Comparison of ENCODE assay signal across 13 cellular contexts in the genomic region with DNA sequence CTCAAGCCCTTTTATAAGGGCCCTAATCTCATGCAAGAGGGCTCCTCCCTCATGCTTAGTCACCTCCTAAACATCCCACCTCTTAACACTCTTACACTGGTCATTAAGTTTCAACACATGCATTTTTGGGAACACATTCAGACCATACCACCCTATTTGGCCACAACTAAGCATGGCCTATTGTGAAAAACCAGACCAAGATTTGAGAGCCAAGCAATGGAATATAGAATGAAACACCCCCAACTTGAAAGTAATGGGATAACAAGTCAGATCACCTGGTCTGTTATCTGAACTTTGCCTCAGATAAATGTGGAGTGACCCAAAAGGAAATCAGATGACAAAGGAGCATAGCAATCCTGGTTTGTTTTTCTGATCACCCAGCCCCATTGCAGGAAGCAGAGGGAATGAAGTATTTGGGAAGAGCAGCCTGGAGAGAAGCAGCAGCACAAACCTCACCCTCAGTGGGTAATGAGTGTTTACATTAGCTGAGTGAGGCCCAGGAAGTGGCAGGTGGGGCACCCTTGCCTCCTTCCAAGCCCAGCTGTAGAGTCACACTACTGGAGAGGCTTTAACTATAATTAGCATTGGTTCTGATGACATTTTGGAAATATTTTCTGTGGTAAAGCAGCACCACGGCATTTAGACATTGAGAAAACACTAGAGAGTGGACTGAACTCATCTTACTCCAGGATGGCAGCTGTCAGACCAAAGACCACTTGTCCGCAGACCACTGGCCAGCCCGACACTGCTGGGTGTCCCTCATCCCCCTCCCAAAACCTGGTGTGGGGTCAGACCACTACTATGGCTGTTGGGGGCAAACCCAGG. TPM values are rescaled to one million over a fixed set of nuclear protein-coding genes. Genes with fewer than 3 reads are reported as not detected.
A peak's percentile ranks its signal among the peaks of the same experiment; 100 is the strongest.
DNase-seq lines count a peak whose midpoint lies in the region; ATAC-seq and TF ChIP-seq lines count a peak whose summit lies in the region.
"Had no signal": no experiment of that assay in that cellular context is flagged by ENCODE, and none has a peak within 500 bp of the region (broad histone marks: within the 10 kb centered on the region; RNA-seq: fewer than 3 reads in every experiment).

No MANE protein-coding gene starts in this region.

- H3K36me3 Mint-ChIP-seq in activated T-helper 2 cell treated with anti-CD3 and anti-CD28 coated beads, Interferon-gamma antibody, Interleukin-2, Interleukin-4, amounts not matched to agents 10 μg/mL and 5 μg/mL and 100 μg/mL, durations not matched to agents 14 hours and 24 hours and 36 hours (ENCODE audit: low read depth) = no peaks in the 10 kb centered on the region

- no peaks in the 10 kb centered on the region for H3K79me2 ChIP-seq in GM23248 (ENCODE audit: insufficient read depth)

- no peaks in the 10 kb centered on the region for H3K27me3 Mint-ChIP-seq in activated T-helper 2 cell treated with anti-CD3 and anti-CD28 coated beads, Interferon-gamma antibody, Interleukin-2, Interleukin-4, amounts not matched to agents 10 μg/mL and 5 μg/mL and 100 μg/mL, durations not matched to agents 14 hours and 24 hours and 36 hours (ENCODE audit: low read depth)

- ATAC-seq in HG02852 (IDR thresholded peaks at IDR 0.05; ENCODE audit: unreplicated experiment) = no peak

- intact Hi-C loops in activated T-helper 2 cell treated with anti-CD3 and anti-CD28 coated beads, Interferon-gamma antibody, Interleukin-2, Interleukin-4, amounts not matched to agents 10 μg/mL and 5 μg/mL and 100 μg/mL, durations not matched to agents 14 hours and 24 hours and 36 hours (cut with micrococcal nuclease) = no loop called here

- H2AFZ ChIP-seq in GM23248 = peak overlapping the region; percentile 65

- TF ChIP-seq CTCF in epithelial cell of esophagus (IDR thresholded peaks at IDR 0.05; ENCODE audit: insufficient read depth, low read depth, low read length, missing control alignments) = no peak

- no peak overlapping the region for H3K4me3 Mint-ChIP-seq in activated T-helper 2 cell treated with anti-CD3 and anti-CD28 coated beads, Interferon-gamma antibody, Interleukin-2, Interleukin-4, amounts not matched to agents 10 μg/mL and 5 μg/mL and 100 μg/mL, durations not matched to agents 14 hours and 24 hours and 36 hours (ENCODE audit: low read depth)

- no peak overlapping the region for H3K4me3 ChIP-seq in GM23248
- H3K4me3 ChIP-seq in epithelial cell of esophagus (ENCODE audit: low read length) = no peak overlapping the region
- H3K4me3 ChIP-seq in H7 (ENCODE audit: insufficient read depth, low read depth, low read length) = no peak overlapping the region
- H3K4me3 ChIP-seq: testis had no signal

- peak overlapping the region; percentile 65 for H3K27ac ChIP-seq in GM23248
- no peak overlapping the region for H3K27ac ChIP-seq in substantia nigra (ENCODE audit: low read depth, low read length, poor library complexity, severe bottlenecking)
- H3K27ac ChIP-seq: HL-60, testis had no signal

- no peak overlapping the region for H3K9ac ChIP-seq in GM23248

- H3K9me2 ChIP-seq in GM23248 (ENCODE audit: insufficient read depth) = no peaks in the 10 kb centered on the region

- H4K20me1 ChIP-seq in GM23248 (ENCODE audit: insufficient read depth) = no peaks in the 10 kb centered on the region

- no peaks in the 10 kb centered on the region for H3K4me1 Mint-ChIP-seq in activated T-helper 2 cell treated with anti-CD3 and anti-CD28 coated beads, Interferon-gamma antibody, Interleukin-2, Interleukin-4, amounts not matched to agents 10 μg/mL and 5 μg/mL and 100 μg/mL, durations not matched to agents 14 hours and 24 hours and 36 hours (ENCODE audit: low read depth)

- H3K9me3 Mint-ChIP-seq in activated T-helper 2 cell treated with anti-CD3 and anti-CD28 coated beads, Interferon-gamma antibody, Interleukin-2, Interleukin-4, amounts not matched to agents 10 μg/mL and 5 μg/mL and 100 μg/mL, durations not matched to agents 14 hours and 24 hours and 36 hours = peaks cover 10% of the 10 kb centered on the region

- no peak overlapping the region for H3K27ac Mint-ChIP-seq in activated T-helper 2 cell treated with anti-CD3 and anti-CD28 coated beads, Interferon-gamma antibody, Interleukin-2, Interleukin-4, amounts not matched to agents 10 μg/mL and 5 μg/mL and 100 μg/mL, durations not matched to agents 14 hours and 24 hours and 36 hours

- peaks cover 17% of the 10 kb centered on the region for H3K4me1 ChIP-seq in GM23248 (ENCODE audit: insufficient read depth)
- H3K4me1 ChIP-seq: testis had no signal

- 45 to 57% methylated on average over 3 of the region's 3 CpGs for WGBS in GM23248 (ENCODE audit: low coverage in 1 of 2, low lambda C conversion rate in 2 of 2, missing lambda C conversion rate in 2 of 2), 2 experiments

- in situ Hi-C loops in GM23248 (cut with MboI) = no loop called here

- H3K36me3 ChIP-seq in GM23248 (ENCODE audit: low read depth) = no peaks in the 10 kb centered on the region
- no peaks in the 10 kb centered on the region for H3K36me3 ChIP-seq in H7 (replicated peaks; ENCODE audit: control insufficient read depth, insufficient read depth, low read length)

- no peaks in the 10 kb centered on the region for H3K27me3 ChIP-seq in GM23248 (replicated peaks; ENCODE audit: insufficient read depth)
- H3K27me3 ChIP-seq in H7 (ENCODE audit: control insufficient read depth, insufficient read depth, low read length) = no peaks in the 10 kb centered on the region
- H3K27me3 ChIP-seq: testis had no signal

- peak overlapping the region; percentile 42 for H3K4me2 ChIP-seq in GM23248 (ENCODE audit: unreplicated experiment)

- no peaks in the 10 kb centered on the region; the same call in 1 of the 2 replicates for H3F3A ChIP-seq in GM23248 (ENCODE audit: insufficient read depth)

- no peaks in the 10 kb centered on the region for H3K9me3 ChIP-seq in GM23248 (ENCODE audit: low read depth)
- H3K9me3 ChIP-seq: testis had no signal

- DNase-seq in GM23248 (peak; percentile 80), NCI-H226 (peak; percentile 91), epithelial cell of esophagus (ENCODE audit: low read depth) (peak; percentile 67), renal cortical epithelial cell (ENCODE audit: low read depth) (peak; percentile 96), H7 (no peak), substantia nigra (lab: John Stamatoyannopoulos, UW) (no peak)
- no peak for DNase-seq in activated T-helper 2 cell treated with anti-CD3 and anti-CD28 coated beads, Interferon-gamma antibody, Interleukin-2, Interleukin-4, amounts not matched to agents 10 μg/mL and 5 μg/mL and 100 μg/mL, durations not matched to agents 14 hours and 24 hours and 36 hours (ENCODE audit: low spot score)
- DNase-seq: activated naive CD4-positive, alpha-beta T cell treated with Interleukin-2 at 50 U/mL for 16 hours; erythroblast; NK-92 treated with Interleukin-12 subunit alpha and Interleukin-12 subunit beta, amount 100 ng/mL, for 24 hours; testis had no signal

RNA-seq across cellular contexts. Expression of gene PRTG, which starts 48.8 kb away (rescaled TPM):
- under 0.01 TPM in 1 of 2 replicates, not detected in the other for total RNA-seq in GM23248 (2014; rRNA removed; shearing (Covaris generic))
- polyA plus RNA-seq in GM23248 (2016; fragmentation: Nextera tagmentation; extraction: Ambion mirVana) = not detected in 2 replicates
- total RNA-seq in renal cortical epithelial cell = 3.8 and 19.0 TPM in 2 replicates
- 2.0 and 2.9 TPM in 2 replicates for total RNA-seq in H7 (2014; rRNA removed; shearing (Covaris generic))
- 0.66 and 0.83 TPM in 2 replicates for total RNA-seq in activated T-helper 2 cell treated with anti-CD3 and anti-CD28 coated beads, Interferon-gamma antibody, Interleukin-2, Interleukin-4, amounts not matched to agents 10 μg/mL and 5 μg/mL and 100 μg/mL, durations not matched to agents 14 hours and 24 hours and 36 hours

Comparison
In these comparisons a context has a peak if more than half of its experiments do, and no peak if none do; other contexts are left out.
1. DNase-seq: peak in GM23248 (single experiment), NCI-H226 (single experiment), epithelial cell of esophagus (single experiment) and renal cortical epithelial cell (single experiment); none in H7 (single experiment), activated T-helper 2 cell treated with anti-CD3 and anti-CD28 coated beads, Interferon-gamma antibody, Interleukin-2, Interleukin-4, amounts not matched to agents 10 μg/mL and 5 μg/mL and 100 μg/mL, durations not matched to agents 14 hours and 24 hours and 36 hours (single experiment) and substantia nigra (0 of 49).